In genomic region chr1:110718452-110718851, GRCh38 we compare ENCODE assay signal across 31 cellular contexts. TPM values are rescaled to one million over a fixed set of nuclear protein-coding genes. Genes with fewer than 3 reads are reported as not detected.
"Had no signal": no experiment of that assay in that cellular context is flagged by ENCODE, and none has a peak within 500 bp of the region (broad histone marks: within the 10 kb centered on the region; RNA-seq: fewer than 3 reads in every experiment).

No MANE protein-coding gene starts in this region.

- H3K4me1 Mint-ChIP-seq: activated CD4-positive, alpha-beta T cell treated with anti-CD3 and anti-CD28 coated beads for 36 hours; immature natural killer cell had no signal

- H3K27me3 Mint-ChIP-seq: activated CD4-positive, alpha-beta T cell treated with anti-CD3 and anti-CD28 coated beads for 36 hours; activated naive CD8-positive, alpha-beta T cell treated with anti-CD3 and anti-CD28 coated beads for 36 hours; naive thymus-derived CD8-positive, alpha-beta T cell; stimulated activated naive CD8-positive, alpha-beta T cell treated with anti-CD3 and anti-CD28 coated beads, Interleukin-15, Interleukin-2, amounts not matched to agents 100 ng/mL and 50 ng/mL, for 24 hours had no signal

- H3K27ac Mint-ChIP-seq: activated CD4-positive, alpha-beta T cell treated with anti-CD3 and anti-CD28 coated beads for 36 hours; activated naive CD4-positive, alpha-beta T cell treated with anti-CD3 and anti-CD28 coated beads for 36 hours; activated naive CD8-positive, alpha-beta T cell treated with anti-CD3 and anti-CD28 coated beads for 36 hours; activated T-helper 1 cell treated with anti-CD3 and anti-CD28 coated beads, Interleukin-12 subunit alpha, Interleukin-12 subunit beta, Interleukin-2, Interleukin-4 antibody, amounts not matched to agents 30 ng/mL and 10 ng/mL and 1 ng/mL, durations not matched to agents 14 hours and 24 hours and 36 hours; brain; immature natural killer cell; naive thymus-derived CD8-positive, alpha-beta T cell; stimulated activated naive CD8-positive, alpha-beta T cell treated with anti-CD3 and anti-CD28 coated beads, Interleukin-15, Interleukin-2, amounts not matched to agents 100 ng/mL and 50 ng/mL, for 24 hours; T-helper 2 cell treated with Interferon-gamma antibody and Interleukin-4, amounts not matched to agents 5 μg/mL and 100 μg/mL, for 36 hours had no signal

- H3K27ac ChIP-seq: ascending aorta, cardiac muscle cell, coronary artery, dorsolateral prefrontal cortex, gastrocnemius medialis, lower lobe of right lung, skin epidermis, upper lobe of left lung, vagina had no signal

- H3K4me1 ChIP-seq: ascending aorta, gastrocnemius medialis, lower lobe of right lung, upper lobe of left lung, vagina had no signal

- H3K36me3 ChIP-seq: ascending aorta, cardiac muscle cell, gastrocnemius medialis, lower lobe of right lung, upper lobe of left lung, vagina had no signal

- H3K9me3 Mint-ChIP-seq: activated naive CD4-positive, alpha-beta T cell treated with anti-CD3 and anti-CD28 coated beads for 36 hours; activated naive CD8-positive, alpha-beta T cell treated with anti-CD3 and anti-CD28 coated beads for 36 hours; brain; immature natural killer cell; naive thymus-derived CD8-positive, alpha-beta T cell; stimulated activated naive CD8-positive, alpha-beta T cell treated with anti-CD3 and anti-CD28 coated beads, Interleukin-15, Interleukin-2, amounts not matched to agents 100 ng/mL and 50 ng/mL, for 24 hours; T-helper 2 cell treated with Interferon-gamma antibody and Interleukin-4, amounts not matched to agents 5 μg/mL and 100 μg/mL, for 36 hours had no signal

- H3K4me3 Mint-ChIP-seq: activated CD4-positive, alpha-beta T cell treated with anti-CD3 and anti-CD28 coated beads for 36 hours; activated naive CD4-positive, alpha-beta T cell treated with anti-CD3 and anti-CD28 coated beads for 36 hours; activated naive CD8-positive, alpha-beta T cell treated with anti-CD3 and anti-CD28 coated beads for 36 hours; activated T-helper 1 cell treated with anti-CD3 and anti-CD28 coated beads, Interleukin-12 subunit alpha, Interleukin-12 subunit beta, Interleukin-2, Interleukin-4 antibody, amounts not matched to agents 30 ng/mL and 10 ng/mL and 1 ng/mL, durations not matched to agents 14 hours and 24 hours and 36 hours; brain; immature natural killer cell; naive thymus-derived CD8-positive, alpha-beta T cell; stimulated activated naive CD8-positive, alpha-beta T cell treated with anti-CD3 and anti-CD28 coated beads, Interleukin-15, Interleukin-2, amounts not matched to agents 100 ng/mL and 50 ng/mL, for 24 hours; T-helper 2 cell treated with Interferon-gamma antibody and Interleukin-4, amounts not matched to agents 5 μg/mL and 100 μg/mL, for 36 hours had no signal

- DNase-seq: activated CD4-positive, alpha-beta T cell treated with anti-CD3 and anti-CD28 coated beads for 36 hours; activated CD4-positive, CD25-positive, alpha-beta regulatory T cell; activated CD8-positive, alpha-beta memory T cell treated with anti-CD3 and anti-CD28 coated beads, Interleukin-2, amount 50 U/mL, for 4 hours; activated effector memory CD4-positive, alpha-beta T cell treated with anti-CD3 and anti-CD28 coated beads, Interleukin-2, amount 50 U/mL, for 16 hours; activated naive CD4-positive, alpha-beta T cell treated with anti-CD3 and anti-CD28 coated beads for 36 hours; activated naive CD8-positive, alpha-beta T cell treated with anti-CD3 and anti-CD28 coated beads for 36 hours; activated T-cell treated with anti-CD3 and anti-CD28 coated beads, Interleukin-2, amount 50 U/mL, for 1 hour; dorsolateral prefrontal cortex; effector memory CD4-positive, alpha-beta T cell; gastrocnemius medialis; hypothalamus; immature natural killer cell; kidney; lower lobe of right lung; mesenchymal stem cell; naive thymus-derived CD8-positive, alpha-beta T cell; posterior cingulate gyrus; stimulated activated CD4-positive, alpha-beta T cell treated with anti-CD3 and anti-CD28 coated beads, Interleukin-12 subunit alpha, Interleukin-12 subunit beta, amount 100 ng/mL, for 4 hours; stimulated activated CD4-positive, alpha-beta T cell treated with anti-CD3 and anti-CD28 coated beads, Interleukin-4, amount 100 ng/mL, for 1 hour; upper lobe of left lung had no signal

- H3K4me3 ChIP-seq: ascending aorta, cardiac muscle cell, coronary artery, dorsolateral prefrontal cortex, gastrocnemius medialis, lower lobe of right lung, skin epidermis, upper lobe of left lung, vagina had no signal

- H3K27me3 ChIP-seq: ascending aorta, cardiac muscle cell, upper lobe of left lung, vagina had no signal

- H3K36me3 Mint-ChIP-seq: activated naive CD8-positive, alpha-beta T cell treated with anti-CD3 and anti-CD28 coated beads for 36 hours; brain; naive thymus-derived CD8-positive, alpha-beta T cell had no signal

- H3K9me3 ChIP-seq: ascending aorta, gastrocnemius medialis, lower lobe of right lung, upper lobe of left lung, vagina had no signal

- ATAC-seq: activated CD4-positive, alpha-beta T cell treated with anti-CD3 and anti-CD28 coated beads for 36 hours; gastrocnemius medialis; lower lobe of right lung; naive thymus-derived CD8-positive, alpha-beta T cell; sciatic nerve had no signal

RNA-seq across cellular contexts. Expression of gene KCNA3, which starts 43.7 kb away (rescaled TPM):
- total RNA-seq: ascending aorta, epithelial cell of proximal tubule had no signal
- polyA plus RNA-seq: cardiac muscle cell had no signal
